In genomic region chr2:98102878-98103277, GRCh38 we compare ENCODE assay signal across 1 cellular context.
TF ChIP-seq lines count a peak whose summit lies in the region.

No MANE protein-coding gene starts in this region.

TF ChIP-seq in HEK293, 187 proteins besides CTCF, POLR2A, EP300 and RAD21 (continued from another document):
- TF ChIP-seq KLF17 (tag by site-specific recombination; IDR thresholded peaks at IDR 0.05) (no peak), ZNF585B (tag by site-specific recombination; IDR thresholded peaks at IDR 0.05) (no peak), ZNF626 (tag by site-specific recombination; IDR thresholded peaks at IDR 0.05) (no peak), SETDB1 (IDR thresholded peaks at IDR 0.05; ENCODE audit: insufficient read length, low read length) (peak; percentile 95), ZNF175 (tag by site-specific recombination; IDR thresholded peaks at IDR 0.05) (no peak), ZNF354C (tag by site-specific recombination; IDR thresholded peaks at IDR 0.05; ENCODE audit: borderline replicate concordance, low read depth) (no peak), ZNF624 (tag by site-specific recombination; IDR thresholded peaks at IDR 0.05) (no peak), ZNF510 (tag by site-specific recombination; IDR thresholded peaks at IDR 0.05; ENCODE audit: insufficient replicate concordance) (no peak), GLIS1 (tag by site-specific recombination; IDR thresholded peaks at IDR 0.05) (no peak), ZNF558 (tag by site-specific recombination; IDR thresholded peaks at IDR 0.05) (peak; percentile 61; the same call in 1 of the 2 replicates), ZNF664 (tag by site-specific recombination; IDR thresholded peaks at IDR 0.05) (no peak), ZNF513 (tag by site-specific recombination; IDR thresholded peaks at IDR 0.05) (no peak), ZNF529 (tag by site-specific recombination; IDR thresholded peaks at IDR 0.05; ENCODE audit: insufficient replicate concordance) (no peak), PRDM10 (tag by site-specific recombination; IDR thresholded peaks at IDR 0.05) (no peak)
